Comparison of ENCODE assay signal across 8 cellular contexts in the genomic region with DNA sequence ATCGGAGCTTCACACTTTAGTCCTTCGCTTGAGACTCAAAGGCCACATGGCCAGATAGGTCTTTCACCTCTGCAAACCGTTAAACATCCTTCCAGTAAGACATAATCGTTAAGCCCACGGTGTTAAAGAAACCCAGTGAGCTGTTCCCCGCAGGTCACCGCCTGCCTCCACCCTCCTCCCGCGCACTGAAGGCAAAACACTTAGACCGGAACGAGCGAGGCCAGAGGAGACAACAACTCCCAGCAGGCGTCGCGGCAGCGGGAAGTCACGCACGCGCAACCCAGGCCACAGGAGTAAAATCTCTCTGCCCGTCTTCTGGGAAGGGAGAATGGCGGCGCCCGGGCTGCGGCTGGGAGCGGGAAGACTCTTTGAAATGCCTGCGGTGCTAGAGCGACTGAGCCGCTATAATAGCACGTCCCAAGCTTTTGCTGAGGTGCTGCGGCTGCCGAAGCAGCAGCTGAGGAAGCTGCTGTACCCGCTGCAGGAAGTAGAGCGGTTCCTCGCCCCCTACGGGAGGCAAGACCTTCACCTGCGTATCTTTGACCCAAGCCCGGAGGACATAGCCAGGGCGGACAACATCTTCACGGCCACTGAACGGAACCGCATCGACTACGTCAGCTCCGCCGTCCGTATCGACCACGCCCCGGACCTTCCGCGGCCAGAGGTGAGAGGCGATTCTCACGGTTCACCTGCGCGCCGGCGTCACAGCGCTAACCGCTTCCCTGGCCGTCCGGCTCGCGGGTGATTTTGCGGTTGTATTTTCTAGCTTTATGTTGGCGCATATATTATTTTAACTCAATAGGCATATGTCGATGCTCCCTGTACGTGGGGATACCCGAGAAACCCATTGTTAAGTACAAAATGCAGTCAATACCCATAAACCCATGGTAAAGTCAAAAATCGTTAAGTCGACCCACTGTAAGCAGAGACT. TPM values are rescaled to one million over a fixed set of nuclear protein-coding genes. Genes with fewer than 3 reads are reported as not detected.
DNase-seq lines count a peak whose midpoint lies in the region; ATAC-seq and TF ChIP-seq lines count a peak whose summit lies in the region.

A gene (plus strand): TSS at position 313 of the 931 bp plus-strand sequence. CDS start 16 bp downstream, at position 329.

- peak; percentile 94 for ATAC-seq in HG03432 (IDR thresholded peaks at IDR 0.05; ENCODE audit: unreplicated experiment)

- H3K36me3 ChIP-seq in kidney epithelial cell (ENCODE audit: control insufficient read depth, insufficient read depth, low read length): no peaks in the 10 kb centered on the region

- H3K27me3 Mint-ChIP-seq in chondrocyte (ENCODE audit: low read depth): peaks cover 1% of the 10 kb centered on the region

- peak within 1 kb of the TSS; percentile 90 for H3K27ac Mint-ChIP-seq in chondrocyte (ENCODE audit: unreplicated experiment)

- peak; percentile 96 for DNase-seq in AG20443 (ENCODE audit: low spot score)
- DNase-seq in NCI-H510A (lab: John Stamatoyannopoulos, UW): peak; percentile 61
- DNase-seq in activated CD4-positive, alpha-beta T cell treated with anti-CD3 and anti-CD28 coated beads for 24 hours (ENCODE audit: low read depth in 2 of 2): peak; percentile 75 to 81
- peak; percentile 96 for DNase-seq in chondrocyte (ENCODE audit: low spot score)
- peak; percentile 53 for DNase-seq in kidney epithelial cell (ENCODE audit: low read depth)
- peak; percentile 77 to 82 for DNase-seq in stimulated activated CD4-positive, alpha-beta T cell treated with anti-CD3 and anti-CD28 coated beads, Interleukin-15, amount 100 ng/mL, for 48 hours (ENCODE audit: low read depth in 2 of 2)

- H3K4me3 Mint-ChIP-seq in chondrocyte (ENCODE audit: unreplicated experiment): peak within 1 kb of the TSS; percentile 91

- peaks cover 27% of the 10 kb centered on the region for H3K4me1 Mint-ChIP-seq in chondrocyte (ENCODE audit: low read depth)

- TF ChIP-seq CTCF in chondrocyte (IDR thresholded peaks at IDR 0.05): peak; percentile 55
- TF ChIP-seq CTCF in kidney epithelial cell (IDR thresholded peaks at IDR 0.05; ENCODE audit: insufficient read depth, low read length, poor library complexity, severe bottlenecking): no peak

- no peaks in the 10 kb centered on the region for H3K27me3 ChIP-seq in kidney epithelial cell (ENCODE audit: control insufficient read depth, insufficient read depth, low read length)

- peak; percentile 92 for TF ChIP-seq POLR2A in GM19099 (IDR thresholded peaks at IDR 0.05; ENCODE audit: extremely low read depth, insufficient read length, low read depth)

- no peaks in the 10 kb centered on the region for H3K36me3 Mint-ChIP-seq in chondrocyte (ENCODE audit: low read depth)

- no peaks in the 10 kb centered on the region for H3K9me3 Mint-ChIP-seq in chondrocyte (ENCODE audit: low read depth)

- peak within 1 kb of the TSS; percentile 63 for H3K4me3 ChIP-seq in kidney epithelial cell (ENCODE audit: low read depth, low read length)

RNA-seq across cellular contexts. Expression of the gene that starts here (rescaled TPM):
- 14.3 to 15.2 TPM (median 14.4 TPM) in 3 replicates for total RNA-seq in chondrocyte
- total RNA-seq in kidney epithelial cell: 18.7 and 22.8 TPM in 2 replicates

Comparison
In these comparisons a context has a peak if more than half of its experiments do, and no peak if none do; other contexts are left out.
1. Peak in every context shown above with its lines: DNase-seq, ATAC-seq and H3K4me3 ChIP-seq.